Comparison of ENCODE assay signal across 17 cellular contexts in genomic region chr6:14730654-14731053, GRCh38.
DNase-seq lines count a peak whose midpoint lies in the region; ATAC-seq and TF ChIP-seq lines count a peak whose summit lies in the region.
"Had no signal": no experiment of that assay in that cellular context is flagged by ENCODE, and none has a peak within 500 bp of the region (broad histone marks: within the 10 kb centered on the region; RNA-seq: fewer than 3 reads in every experiment).

No MANE protein-coding gene starts in this region.

- no peaks in the 10 kb centered on the region for H3K27me3 ChIP-seq in RWPE2 (ENCODE audit: insufficient read depth, poor library complexity, severe bottlenecking)
- H3K27me3 ChIP-seq: gastroesophageal sphincter had no signal

- H3K9me3 ChIP-seq in RWPE2 (ENCODE audit: severe bottlenecking): no peaks in the 10 kb centered on the region
- H3K9me3 ChIP-seq: gastroesophageal sphincter, thoracic aorta had no signal

- ATAC-seq in activated naive CD4-positive, alpha-beta T cell treated with anti-CD3 and anti-CD28 coated beads, Interleukin-2, amount 50 U/mL, for 72 hours: no peak
- no peak for ATAC-seq in RWPE2 (ENCODE audit: low read depth)
- ATAC-seq in memory B cell (ENCODE audit: low read depth): no peak
- ATAC-seq: gastroesophageal sphincter had no signal

- H3K27me3 Mint-ChIP-seq in memory B cell (no peaks in the 10 kb centered on the region), HFFc6 (ENCODE audit: insufficient read depth) (no peaks in the 10 kb centered on the region)
- H3K27me3 Mint-ChIP-seq: central memory CD8-positive, alpha-beta T cell had no signal

- H3K36me3 ChIP-seq in RWPE2 (ENCODE audit: low read depth): no peaks in the 10 kb centered on the region
- H3K36me3 ChIP-seq: gastroesophageal sphincter, thoracic aorta had no signal

- H3K27ac ChIP-seq in RWPE2 (ENCODE audit: poor library complexity, severe bottlenecking): peak overlapping the region; percentile 9
- H3K27ac ChIP-seq: KMS-11, thoracic aorta had no signal

- peaks cover 9 to 16% of the 10 kb centered on the region in 2 donors for H3K9me3 Mint-ChIP-seq in activated naive CD4-positive, alpha-beta T cell treated with anti-CD3 and anti-CD28 coated beads, Interleukin-2, amount 50 U/mL, for 72 hours
- H3K9me3 Mint-ChIP-seq in memory B cell (no peaks in the 10 kb centered on the region), HFFc6 (no peaks in the 10 kb centered on the region; the same call in 1 of the 2 replicates)

- peaks cover 37 to 59% of the 10 kb centered on the region in 2 donors for H3K36me3 Mint-ChIP-seq in activated naive CD4-positive, alpha-beta T cell treated with anti-CD3 and anti-CD28 coated beads, Interleukin-2, amount 50 U/mL, for 72 hours
- no peaks in the 10 kb centered on the region for H3K36me3 Mint-ChIP-seq in memory B cell
- H3K36me3 Mint-ChIP-seq in HFFc6 (ENCODE audit: low read depth): peaks cover 5% of the 10 kb centered on the region; the same call in 1 of the 2 replicates

- H3K27ac Mint-ChIP-seq in activated naive CD4-positive, alpha-beta T cell treated with anti-CD3 and anti-CD28 coated beads, Interleukin-2, amount 50 U/mL, for 72 hours: peak overlapping the region; percentile 98 to 99
- H3K27ac Mint-ChIP-seq in memory B cell (peak overlapping the region; percentile 96), HFFc6 (no peak overlapping the region)

- H3K4me3 Mint-ChIP-seq in memory B cell: no peak overlapping the region
- H3K4me3 Mint-ChIP-seq in HFFc6: no peak overlapping the region
- H3K4me3 Mint-ChIP-seq: central memory CD8-positive, alpha-beta T cell; nephron had no signal

- DNase-seq in activated naive CD4-positive, alpha-beta T cell treated with anti-CD3 and anti-CD28 coated beads, Interleukin-2, amount 50 U/mL, for 72 hours (ENCODE audit: low spot score in 2 of 2): no peak
- DNase-seq in activated naive CD4-positive, alpha-beta T cell treated with anti-CD3 and anti-CD28 coated beads, Interleukin-2, amount 50 U/mL, for 16 hours: no peak
- DNase-seq in RWPE2 (ENCODE audit: low spot score): no peak
- DNase-seq in memory B cell (ENCODE audit: low spot score in 2 of 2): no peak
- DNase-seq in stimulated activated CD4-positive, alpha-beta T cell treated with anti-CD3 and anti-CD28 coated beads, Interleukin-4, amount 100 ng/mL, for 24 hours: no peak
- DNase-seq in HFFc6: no peak
- DNase-seq in NCI-H1417 treated with DMSO at 0.1 percent for 48 hours (lab: John Stamatoyannopoulos, UW): no peak
- DNase-seq: EL; mesendoderm; NCI-H2081 treated with DMSO at 0.1 percent for 48 hours; NCI-H446 treated with DMSO at 0.1 percent for 48 hours; stimulated activated CD4-positive, alpha-beta T cell treated with anti-CD3 and anti-CD28 coated beads, Interleukin-2, amount 100 ng/mL, for 48 hours had no signal

- no peak overlapping the region for H3K4me3 ChIP-seq in RWPE2 (ENCODE audit: severe bottlenecking)
- H3K4me3 ChIP-seq: gastroesophageal sphincter, thoracic aorta had no signal

- peaks cover 30% of the 10 kb centered on the region for H3K4me1 ChIP-seq in RWPE2 (ENCODE audit: insufficient read depth, poor library complexity, severe bottlenecking)

- TF ChIP-seq CTCF in RWPE2 (IDR thresholded peaks at IDR 0.05; ENCODE audit: poor library complexity, severe bottlenecking) (no peak), HFFc6 (IDR thresholded peaks at IDR 0.05) (no peak)

- H3K4me1 Mint-ChIP-seq in memory B cell (peaks cover 50% of the 10 kb centered on the region), HFFc6 (ENCODE audit: low read depth) (peaks cover 69% of the 10 kb centered on the region)
